17 cellular contexts compared by ENCODE assay signal in genomic region chr2:190581997-190582396, GRCh38. TPM values are rescaled to one million over a fixed set of nuclear protein-coding genes. Genes with fewer than 3 reads are reported as not detected.
A peak's percentile ranks its signal among the peaks of the same experiment; 100 is the strongest.
DNase-seq lines count a peak whose midpoint lies in the region; ATAC-seq and TF ChIP-seq lines count a peak whose summit lies in the region.
"Had no signal": no experiment of that assay in that cellular context is flagged by ENCODE, and none has a peak within 500 bp of the region (broad histone marks: within the 10 kb centered on the region; RNA-seq: fewer than 3 reads in every experiment).

No MANE protein-coding gene starts in this region.

- no peak overlapping the region for H2AFZ ChIP-seq in OCI-LY3 (ENCODE audit: low read depth, low read length)
- H2AFZ ChIP-seq: GM23248 had no signal

- TF ChIP-seq CTCF in OCI-LY3 (IDR thresholded peaks at IDR 0.05; ENCODE audit: low read depth, low read length): no peak
- no peak for TF ChIP-seq CTCF in dorsolateral prefrontal cortex (IDR thresholded peaks at IDR 0.05 in 54 of 56, conservative IDR thresholded peaks at IDR 0.05 in 2 of 56; ENCODE audit: low read depth in 1 of 56, partially characterized antibody in 56 of 56)

- no peaks in the 10 kb centered on the region for H3K79me2 ChIP-seq in OCI-LY3 (ENCODE audit: low read length)

- H3K27me3 ChIP-seq in OCI-LY3 (ENCODE audit: low read depth, low read length) (no peaks in the 10 kb centered on the region), dorsolateral prefrontal cortex (no peaks in the 10 kb centered on the region)
- H3K27me3 ChIP-seq: BLaER1 had no signal

- no peak for ATAC-seq in HG03139 (IDR thresholded peaks at IDR 0.05; ENCODE audit: unreplicated experiment)
- ATAC-seq: GM12878, HCT116 had no signal

- peak overlapping the region; percentile 91 for H3K4me2 ChIP-seq in OCI-LY3 (ENCODE audit: low read length)
- H3K4me2 ChIP-seq: BLaER1 had no signal

- H3K36me3 ChIP-seq in OCI-LY3 (replicated peaks; ENCODE audit: low read depth, low read length): peaks cover 4% of the 10 kb centered on the region
- H3K36me3 ChIP-seq: BLaER1 had no signal

- H4K20me1 ChIP-seq in OCI-LY3 (ENCODE audit: insufficient read depth, low read length): no peaks in the 10 kb centered on the region
- H4K20me1 ChIP-seq: BLaER1 had no signal

- intact Hi-C loops in dorsolateral prefrontal cortex (cut with DNase I): loop anchor here in 1 of 2 donors (10.0 kb wide), 1 partner anchor 63 kb away; the partner anchor contains the start of gene NAB1

- H3K4me1 ChIP-seq in OCI-LY3 (ENCODE audit: low read length): peaks cover 48% of the 10 kb centered on the region

- DNase-seq in COLO829 (ENCODE audit: low spot score): peak; percentile 47
- no peak for DNase-seq in dorsolateral prefrontal cortex
- DNase-seq in pons (ENCODE audit: low spot score): peak; percentile 61
- no peak for DNase-seq in NCI-H748 (lab: John Stamatoyannopoulos, UW; ENCODE audit: unreplicated experiment)
- DNase-seq in NCI-H345 (lab: John Stamatoyannopoulos, UW): no peak
- no peak for DNase-seq in T-helper 1 cell
- DNase-seq: 8988T; AML-193; CD8-positive, alpha-beta memory T cell; DMS 273 treated with DMSO at 0.1 percent for 48 hours; DMS79; GM23248 had no signal

- H3K4me3 ChIP-seq in OCI-LY3 (ENCODE audit: low read length) (no peak overlapping the region), dorsolateral prefrontal cortex (no peak overlapping the region)
- H3K4me3 ChIP-seq: BLaER1, GM12878, GM23248 had no signal

- no peaks in the 10 kb centered on the region for H3K9me3 ChIP-seq in OCI-LY3 (ENCODE audit: insufficient read depth, low read length)
- H3K9me3 ChIP-seq: BLaER1 had no signal

- H3K27ac ChIP-seq in OCI-LY3 (ENCODE audit: low read length) (no peak overlapping the region; the same call in 1 of the 2 replicates), dorsolateral prefrontal cortex (peak overlapping the region in 53 of 59 donors; percentile 1 to 91 (median 80))
- H3K27ac ChIP-seq: BLaER1, GM23248 had no signal

- H3K9ac ChIP-seq in OCI-LY3 (ENCODE audit: low read length): no peak overlapping the region
- H3K9ac ChIP-seq: BLaER1, GM23248 had no signal

RNA-seq across cellular contexts. Expression of gene NEMP2, which starts 47.5 kb away (rescaled TPM):
- total RNA-seq in dorsolateral prefrontal cortex: 1 to 10 TPM; 1.1 to 9.4 (median 3.7) TPM

Comparison
In these comparisons a context has a peak if more than half of its experiments do, and no peak if none do; other contexts are left out.
1. DNase-seq: peak in COLO829 (single experiment) and pons (single experiment); none in dorsolateral prefrontal cortex (0 of 10), NCI-H748 (single experiment), NCI-H345 (single experiment) and T-helper 1 cell (0 of 5).